8 cellular contexts compared by ENCODE assay signal in genomic region chr19:18322759-18323460, GRCh38. TPM values are rescaled to one million over a fixed set of nuclear protein-coding genes. Genes with fewer than 3 reads are reported as not detected.
DNase-seq lines count a peak whose midpoint lies in the region; ATAC-seq and TF ChIP-seq lines count a peak whose summit lies in the region.

Gene LSM4 (minus strand): TSS chr19:18323076. CDS start chr19:18323020, 56 bp downstream.

- H3K4me3 ChIP-seq in GM12865 (ENCODE audit: low read depth, low read length) (peak within 1 kb of the TSS; percentile 82), osteoblast (ENCODE audit: insufficient read depth, low read length) (peak within 1 kb of the TSS; percentile 95), thoracic aorta (peak within 1 kb of the TSS; percentile 78)

- peak within 1 kb of the TSS; percentile 96 for H3K27ac Mint-ChIP-seq in activated naive CD8-positive, alpha-beta T cell

- ATAC-seq in HG02642 (IDR thresholded peaks at IDR 0.05; ENCODE audit: poor library complexity, unreplicated experiment) (peak; percentile 96), thoracic aorta (ENCODE audit: insufficient number of reproducible peaks, low FRiP score, low read depth) (peak; percentile 95)

- peak within 1 kb of the TSS; percentile 98 for H3K4me2 ChIP-seq in osteoblast (ENCODE audit: insufficient read depth, low read length)

- peaks cover 25% of the 10 kb centered on the region for H3K4me1 ChIP-seq in osteoblast (ENCODE audit: insufficient read depth, low read length)
- peaks cover 16 to 28% of the 10 kb centered on the region in 2 donors for H3K4me1 ChIP-seq in thoracic aorta (ENCODE audit: control insufficient read depth in 1 of 2, low read depth in 2 of 2)

- peak within 1 kb of the TSS; percentile 89 for H3K4me3 Mint-ChIP-seq in activated naive CD8-positive, alpha-beta T cell

- H4K20me1 ChIP-seq in osteoblast (ENCODE audit: insufficient read depth, low read length): no peaks in the 10 kb centered on the region

- H3K36me3 Mint-ChIP-seq in activated naive CD8-positive, alpha-beta T cell: peaks cover 2% of the 10 kb centered on the region

- no peaks in the 10 kb centered on the region for H3K9me3 ChIP-seq in osteoblast (ENCODE audit: low read depth, low read length)
- no peaks in the 10 kb centered on the region for H3K9me3 ChIP-seq in thoracic aorta

- no peaks in the 10 kb centered on the region for H3K9me3 Mint-ChIP-seq in activated naive CD8-positive, alpha-beta T cell (ENCODE audit: low read depth)

- peak; percentile 99 for DNase-seq in GM12865 (ENCODE audit: low read depth)
- peak; percentile 98 for DNase-seq in NCI-H1105 (lab: John Stamatoyannopoulos, UW)
- DNase-seq in SKM-1 treated with dmso at 0.1 percent for 144 hours (lab: John Stamatoyannopoulos, UW; ENCODE audit: unreplicated experiment): peak; percentile 96
- DNase-seq in glomerular visceral epithelial cell (ENCODE audit: extremely low spot score): peak; percentile 98
- DNase-seq in osteoblast (ENCODE audit: insufficient read length, low spot score, missing footprints): peak; percentile 99
- peak; percentile 93 for DNase-seq in thoracic aorta (ENCODE audit: low spot score)

- H3K27ac ChIP-seq in osteoblast (ENCODE audit: low read depth, low read length): peak within 1 kb of the TSS; percentile 86
- H3K27ac ChIP-seq in thoracic aorta: peak within 1 kb of the TSS; percentile 86

- peaks cover 45% of the 10 kb centered on the region for H3K79me2 ChIP-seq in osteoblast (ENCODE audit: insufficient read depth, low read length)

- TF ChIP-seq CTCF in GM12865 (IDR thresholded peaks at IDR 0.05; ENCODE audit: insufficient read depth, low read depth, low read length, missing control alignments) (peak; percentile 38), osteoblast (IDR thresholded peaks at IDR 0.05; ENCODE audit: extremely low read depth, low read depth, low read length) (peak; percentile 28), thoracic aorta (IDR thresholded peaks at IDR 0.05) (no peak)

- H3K4me1 Mint-ChIP-seq in activated naive CD8-positive, alpha-beta T cell (ENCODE audit: low read depth): peaks cover 50% of the 10 kb centered on the region

- H3K36me3 ChIP-seq in osteoblast (ENCODE audit: insufficient read depth, low read length): peaks cover 3% of the 10 kb centered on the region
- H3K36me3 ChIP-seq in thoracic aorta: no peaks in the 10 kb centered on the region

- H3K27me3 ChIP-seq in osteoblast (ENCODE audit: insufficient read depth, low read length): no peaks in the 10 kb centered on the region
- no peaks in the 10 kb centered on the region for H3K27me3 ChIP-seq in thoracic aorta (replicated peaks; ENCODE audit: insufficient read depth)

- no peaks in the 10 kb centered on the region for H3K27me3 Mint-ChIP-seq in activated naive CD8-positive, alpha-beta T cell

- peak within 1 kb of the TSS; percentile 94 for H2AFZ ChIP-seq in osteoblast (ENCODE audit: low read length)

RNA-seq across cellular contexts. Expression of gene LSM4, which starts in this region (rescaled TPM):
- total RNA-seq in osteoblast (74.3 and 74.6 TPM in 2 replicates), thoracic aorta (10 to 100 TPM; 74.8 to 90.2 TPM)

Comparison
In these comparisons a context has a peak if more than half of its experiments do, and no peak if none do; other contexts are left out.
1. Peak in every context shown above with its lines: DNase-seq, ATAC-seq, H3K4me3 ChIP-seq and H3K27ac ChIP-seq.